ENCODE assay signal across 15 cellular contexts in genomic region chr11:43397251-43397650, GRCh38.
"Had no signal": no experiment of that assay in that cellular context is flagged by ENCODE, and none has a peak within 500 bp of the region (broad histone marks: within the 10 kb centered on the region; RNA-seq: fewer than 3 reads in every experiment).

No MANE protein-coding gene starts in this region.

- H3K27me3 ChIP-seq: cardiac muscle cell, heart left ventricle, neutrophil, suprapubic skin, upper lobe of left lung had no signal

- H3K27ac Mint-ChIP-seq: activated B cell treated with CpG ODN at 0.5 μM for 24 hours, immature natural killer cell, natural killer cell had no signal

- H3K4me1 ChIP-seq: suprapubic skin had no signal

- H3K4me3 ChIP-seq: cardiac muscle cell, heart left ventricle, suprapubic skin, upper lobe of left lung had no signal

- ATAC-seq: heart left ventricle, natural killer cell, T-helper 17 cell had no signal

- H3K9me3 Mint-ChIP-seq: activated B cell treated with CpG ODN at 0.5 μM for 24 hours, immature natural killer cell, natural killer cell had no signal

- H3K9me3 ChIP-seq: heart left ventricle, neutrophil, suprapubic skin, upper lobe of left lung had no signal

- H3K27me3 Mint-ChIP-seq: activated B cell treated with CpG ODN at 0.5 μM for 24 hours, T-helper 17 cell had no signal

- H3K27ac ChIP-seq: cardiac muscle cell, epithelial cell of prostate, heart left ventricle, neutrophil, suprapubic skin, upper lobe of left lung had no signal

- DNase-seq: activated B cell treated with CpG ODN at 0.5 μM for 24 hours; activated CD8-positive, alpha-beta memory T cell treated with anti-CD3 and anti-CD28 coated beads for 24 hours; activated gamma-delta T cell; foreskin melanocyte; heart left ventricle; immature natural killer cell; natural killer cell; stimulated activated CD4-positive, alpha-beta T cell treated with anti-CD3 and anti-CD28 coated beads, Interleukin-4, amount 100 ng/mL, for 1 hour; stimulated activated naive CD4-positive, alpha-beta T cell; T-helper 17 cell; upper lobe of left lung had no signal

- H3K4me3 Mint-ChIP-seq: activated B cell treated with CpG ODN at 0.5 μM for 24 hours, immature natural killer cell, natural killer cell, T-helper 17 cell had no signal

- H3K4me1 Mint-ChIP-seq: activated B cell treated with CpG ODN at 0.5 μM for 24 hours had no signal
